ENCODE assay signal across 24 cellular contexts in genomic region chr16:84406006-84406963, GRCh38. TPM values are rescaled to one million over a fixed set of nuclear protein-coding genes. Genes with fewer than 3 reads are reported as not detected.
A peak's percentile ranks its signal among the peaks of the same experiment; 100 is the strongest.
DNase-seq lines count a peak whose midpoint lies in the region; ATAC-seq, FAIRE-seq and TF ChIP-seq lines count a peak whose summit lies in the region.
"Had no signal": no experiment of that assay in that cellular context is flagged by ENCODE, and none has a peak within 500 bp of the region (broad histone marks: within the 10 kb centered on the region; RNA-seq: fewer than 3 reads in every experiment).

No MANE protein-coding gene starts in this region.

- no peak overlapping the region for H2AFZ ChIP-seq in HepG2 (ENCODE audit: low read length)
- H2AFZ ChIP-seq: PC-9 had no signal

- H3K27ac Mint-ChIP-seq in chondrocyte (ENCODE audit: unreplicated experiment): no peak overlapping the region
- H3K27ac Mint-ChIP-seq: activated T-helper 2 cell treated with anti-CD3 and anti-CD28 coated beads, Interferon-gamma antibody, Interleukin-2, Interleukin-4, amounts not matched to agents 10 μg/mL and 5 μg/mL and 100 μg/mL, durations not matched to agents 14 hours and 24 hours and 36 hours; CD8-positive, alpha-beta T cell; effector memory CD8-positive, alpha-beta T cell; stimulated activated naive B cell treated with anti-CD40 and anti-IgM and Interleukin-4, amounts not matched to agents 10 μg/mL and 1 μg/mL and 100 μg/mL, for 72 hours had no signal

- H3K27me3 ChIP-seq in HepG2 (ENCODE audit: control insufficient read depth in 1 of 2, insufficient read depth in 2 of 2, low read length in 2 of 2): peaks cover 3 to 54% of the 10 kb centered on the region in 2 experiments; a peak in 4 of 5 replicates
- no peaks in the 10 kb centered on the region for H3K27me3 ChIP-seq in right lobe of liver
- H3K27me3 ChIP-seq: right atrium auricular region had no signal

- no peak for TF ChIP-seq RAD21 in HepG2 (CRISPR knock-in tag; IDR thresholded peaks at IDR 0.05)

- no peak for DNase-seq in HepG2 (ENCODE audit: low spot score)
- no peak for DNase-seq in right lobe of liver
- DNase-seq in chondrocyte (ENCODE audit: low spot score): peak; percentile 56
- peak; percentile 87 for DNase-seq in midbrain (lab: John Stamatoyannopoulos, UW)
- no peak for DNase-seq in activated CD4-positive, alpha-beta T cell treated with anti-CD3 and anti-CD28 coated beads, Interleukin-2, amount 50 U/mL, for 48 hours
- DNase-seq: CD8-positive, alpha-beta T cell; central memory CD4-positive, alpha-beta T cell; effector memory CD8-positive, alpha-beta T cell; H9; heart right ventricle; kidney; NCI-H1105; NCI-H774; PC-9; stimulated activated naive B cell treated with anti-CD40 and anti-IgM and Interleukin-4, amounts not matched to agents 10 μg/mL and 1 μg/mL and 100 μg/mL, for 72 hours; transverse colon had no signal

- in situ Hi-C loops in HepG2 (cut with HindIII; ENCODE audit: extremely low pct_ligation_motif_present, low pct_unique_long_range_greater_than_20kb): no loop called here

- POLR2A ChIA-PET in HepG2 (lab: Yijun Ruan, JAX): no interaction called here

- peaks cover 8% of the 10 kb centered on the region for H3K9me3 Mint-ChIP-seq in chondrocyte (ENCODE audit: low read depth)
- H3K9me3 Mint-ChIP-seq: activated T-helper 2 cell treated with anti-CD3 and anti-CD28 coated beads, Interferon-gamma antibody, Interleukin-2, Interleukin-4, amounts not matched to agents 10 μg/mL and 5 μg/mL and 100 μg/mL, durations not matched to agents 14 hours and 24 hours and 36 hours; CD8-positive, alpha-beta T cell; effector memory CD8-positive, alpha-beta T cell; H9; neural crest cell; stimulated activated naive B cell treated with anti-CD40 and anti-IgM and Interleukin-4, amounts not matched to agents 10 μg/mL and 1 μg/mL and 100 μg/mL, for 72 hours had no signal

- no peaks in the 10 kb centered on the region for H3K36me3 ChIP-seq in HepG2 (replicated peaks in 1 of 2; ENCODE audit: control insufficient read depth in 1 of 2, insufficient read depth in 2 of 2, low read length in 2 of 2)
- H3K36me3 ChIP-seq in right lobe of liver: no peaks in the 10 kb centered on the region
- H3K36me3 ChIP-seq: heart right ventricle, right atrium auricular region, SJSA1 had no signal

- intact Hi-C loops in HepG2 (cut with micrococcal nuclease; ENCODE audit: unreplicated experiment): no loop called here
- intact Hi-C loops in right lobe of liver (cut with DNase I): no loop called here

- H3K4me3 Mint-ChIP-seq in chondrocyte (ENCODE audit: unreplicated experiment): no peak overlapping the region
- H3K4me3 Mint-ChIP-seq: CD8-positive, alpha-beta T cell; effector memory CD8-positive, alpha-beta T cell; H9; neural crest cell; stimulated activated naive B cell treated with anti-CD40 and anti-IgM and Interleukin-4, amounts not matched to agents 10 μg/mL and 1 μg/mL and 100 μg/mL, for 72 hours had no signal

- no peaks in the 10 kb centered on the region for H3K36me3 Mint-ChIP-seq in chondrocyte (ENCODE audit: low read depth)
- H3K36me3 Mint-ChIP-seq: CD8-positive, alpha-beta T cell; stimulated activated naive B cell treated with anti-CD40 and anti-IgM and Interleukin-4, amounts not matched to agents 10 μg/mL and 1 μg/mL and 100 μg/mL, for 72 hours had no signal

- no peak for TF ChIP-seq CTCF in HepG2 (CRISPR knock-in tag; IDR thresholded peaks at IDR 0.05)
- TF ChIP-seq CTCF in right lobe of liver (IDR thresholded peaks at IDR 0.05): no peak
- no peak for TF ChIP-seq CTCF in chondrocyte (IDR thresholded peaks at IDR 0.05)

- H3K4me2 ChIP-seq in HepG2 (ENCODE audit: low read depth, low read length): no peak overlapping the region
- H3K4me2 ChIP-seq: PC-9 had no signal

- TF ChIP-seq POLR2A in HepG2 (IDR thresholded peaks at IDR 0.05; ENCODE audit: insufficient read depth in 1 of 2, low read depth in 2 of 2, low read length in 2 of 2) (no peak), right lobe of liver (IDR thresholded peaks at IDR 0.05) (no peak)

- no peak overlapping the region for H3K4me3 ChIP-seq in HepG2 (replicated peaks in 1 of 3; ENCODE audit: insufficient read depth in 1 of 3, low read depth in 2 of 3, low read length in 3 of 3)
- no peak overlapping the region for H3K4me3 ChIP-seq in right lobe of liver
- H3K4me3 ChIP-seq: heart right ventricle, PC-9, right atrium auricular region, SJSA1, transverse colon had no signal

- H3K4me1 ChIP-seq in HepG2 (ENCODE audit: insufficient read depth, low read length) (peaks cover 14% of the 10 kb centered on the region), right lobe of liver (no peaks in the 10 kb centered on the region)
- H3K4me1 ChIP-seq: right atrium auricular region, SJSA1, transverse colon had no signal

- H3K27me3 Mint-ChIP-seq in chondrocyte (ENCODE audit: low read depth): peaks cover 54% of the 10 kb centered on the region

- no peak for FAIRE-seq in HepG2 (lab: Jason Lieb, UNC)
- FAIRE-seq: kidney had no signal

- WGBS in HepG2 (ENCODE audit: low lambda C conversion rate): 51% methylated on average over 16 of the region's 16 CpGs
- WGBS in right lobe of liver (ENCODE audit: insufficient coverage, low coverage, low lambda C conversion rate, missing lambda C conversion rate): 72% methylated on average over 14 of the region's 16 CpGs

- no peak for TF ChIP-seq EP300 in HepG2 (IDR thresholded peaks at IDR 0.05; ENCODE audit: low read depth in 2 of 2, low read length in 2 of 2)
- no peak for TF ChIP-seq EP300 in HepG2 (CRISPR knock-in tag; IDR thresholded peaks at IDR 0.05; ENCODE audit: borderline replicate concordance)

- H4K20me1 ChIP-seq in HepG2 (ENCODE audit: insufficient read depth, low read length): no peaks in the 10 kb centered on the region

- no TSS peak for BruUV-seq in HepG2 (replicated peaks; lab: Mats Ljungman, UMichigan)

- no peaks in the 10 kb centered on the region for H3K79me2 ChIP-seq in HepG2 (ENCODE audit: insufficient read depth, low read length)

- ATAC-seq in HepG2 (no peak), right lobe of liver (no peak), HG03354 (IDR thresholded peaks at IDR 0.05; ENCODE audit: poor library complexity, severe bottlenecking, unreplicated experiment) (no peak), HG03439 (IDR thresholded peaks at IDR 0.05; ENCODE audit: unreplicated experiment) (no peak), HG02970 (IDR thresholded peaks at IDR 0.05; ENCODE audit: low FRiP score, unreplicated experiment) (no peak)
- ATAC-seq: CD8-positive, alpha-beta T cell; effector memory CD8-positive, alpha-beta T cell; heart right ventricle; stimulated activated naive B cell treated with anti-CD40 and anti-IgM and Interleukin-4, amounts not matched to agents 10 μg/mL and 1 μg/mL and 100 μg/mL, for 72 hours had no signal

- no peaks in the 10 kb centered on the region for H3K4me1 Mint-ChIP-seq in chondrocyte (ENCODE audit: low read depth)
- H3K4me1 Mint-ChIP-seq: H9; stimulated activated naive B cell treated with anti-CD40 and anti-IgM and Interleukin-4, amounts not matched to agents 10 μg/mL and 1 μg/mL and 100 μg/mL, for 72 hours had no signal

- H3K9me3 ChIP-seq in HepG2 (ENCODE audit: low read length) (no peaks in the 10 kb centered on the region), right lobe of liver (no peaks in the 10 kb centered on the region)
- H3K9me3 ChIP-seq: SJSA1, transverse colon had no signal

- CTCF ChIA-PET in HepG2 (lab: Yijun Ruan, JAX; ENCODE audit: low intra/inter-chr PET ratio, low total read pairs): no interaction called here

- H3K9ac ChIP-seq in HepG2 (ENCODE audit: insufficient read depth, low read depth, low read length): no peak overlapping the region

- H3K27ac ChIP-seq in HepG2 (ENCODE audit: extremely low read length, insufficient read depth, low read length): no peak overlapping the region
- no peak overlapping the region for H3K27ac ChIP-seq in right lobe of liver
- H3K27ac ChIP-seq: heart right ventricle, PC-9, right atrium auricular region, SJSA1, transverse colon had no signal

TF ChIP-seq in HepG2, 621 proteins besides CTCF, POLR2A, EP300 and RAD21 (continues in another document):
- TF ChIP-seq ZNF333 (CRISPR knock-in tag; IDR thresholded peaks at IDR 0.05; ENCODE audit: borderline replicate concordance): no peak
- TF ChIP-seq NFYB (CRISPR knock-in tag; IDR thresholded peaks at IDR 0.05): peak; percentile 37; the same call in 1 of the 2 replicates
- no peak for TF ChIP-seq MTF2 (CRISPR knock-in tag; IDR thresholded peaks at IDR 0.05; ENCODE audit: borderline replicate concordance)
- no peak for TF ChIP-seq ZNF251 (CRISPR knock-in tag; IDR thresholded peaks at IDR 0.05)

RNA-seq across cellular contexts. Expression of gene ATP2C2, which starts 37.9 kb away (rescaled TPM):
- not detected in 2 replicates for total RNA-seq in HepG2 (2016; rRNA removed; fragmentation: Illumina TruSeq; extraction: Trizol)
- not detected in 2 replicates for total RNA-seq in HepG2 (2016; cell fraction: cytosol; rRNA removed; fragmentation: Illumina TruSeq; extraction: Trizol; ENCODE audit: low read depth)
- total RNA-seq in HepG2 (2016; cell fraction: insoluble cytoplasmic fraction; rRNA removed; fragmentation: Illumina TruSeq; extraction: Trizol): not detected in 2 replicates
- not detected in 2 replicates for total RNA-seq in HepG2 (2016; cell fraction: membrane; rRNA removed; fragmentation: Illumina TruSeq; extraction: Trizol)
- total RNA-seq in HepG2 (2016; cell fraction: nucleus; rRNA removed; fragmentation: Illumina TruSeq; extraction: Trizol): not detected in 2 replicates
- polyA plus RNA-seq in HepG2 (2011; rRNA removed): 0.05 and 0.07 TPM in 2 replicates
- 0.04 and 0.06 TPM in 2 replicates for polyA plus RNA-seq in HepG2 (2011; cell fraction: cytosol; rRNA removed)
- polyA plus RNA-seq in HepG2 (2011; cell fraction: nucleus; rRNA removed): 0.29 and 0.54 TPM in 2 replicates
- polyA plus RNA-seq in HepG2 (2012): 0.12 and 0.41 TPM in 2 replicates
- not detected in 2 replicates for polyA plus RNA-seq in HepG2 (2016; cell fraction: cytosol; fragmentation: Illumina TruSeq; extraction: Trizol; ENCODE audit: low read depth)
- not detected in 2 replicates for polyA plus RNA-seq in HepG2 (2016; cell fraction: insoluble cytoplasmic fraction; fragmentation: Illumina TruSeq; extraction: Trizol; ENCODE audit: low read depth)
- polyA plus RNA-seq in HepG2 (2016; cell fraction: membrane; fragmentation: Illumina TruSeq; extraction: Trizol; ENCODE audit: low read depth): not detected in 2 replicates
- not detected in 2 replicates for polyA plus RNA-seq in HepG2 (2016; cell fraction: nucleus; fragmentation: Illumina TruSeq; extraction: Trizol; ENCODE audit: insufficient read depth, low read depth)
- polyA minus RNA-seq in HepG2 (2011; rRNA and poly(A)+ RNA removed; ENCODE audit: low replicate concordance): not detected in 2 replicates
- polyA minus RNA-seq in HepG2 (2011; cell fraction: cytosol; rRNA and poly(A)+ RNA removed): not detected in 2 replicates
- polyA minus RNA-seq in HepG2 (2011; cell fraction: nucleus; rRNA and poly(A)+ RNA removed): not detected in 2 replicates
- total RNA-seq in right lobe of liver: under 1 TPM in 4 of 6 experiments, not detected in 2; 0.18 to 0.51 (median 0.32) TPM
- not detected in 3 replicates for total RNA-seq in chondrocyte
- total RNA-seq: activated T-helper 2 cell treated with anti-CD3 and anti-CD28 coated beads, Interferon-gamma antibody, Interleukin-2, Interleukin-4, amounts not matched to agents 10 μg/mL and 5 μg/mL and 100 μg/mL, durations not matched to agents 14 hours and 24 hours and 36 hours; CD8-positive, alpha-beta T cell; fibroblast of lung; heart right ventricle; right atrium auricular region; SJSA1 had no signal
- polyA plus RNA-seq: fibroblast of lung had no signal

Comparison
In these comparisons a context has a peak if more than half of its experiments do, and no peak if none do; other contexts are left out.
1. DNase-seq: peak in chondrocyte (single experiment) and midbrain (single experiment); none in HepG2 (single experiment), right lobe of liver (0 of 3) and activated CD4-positive, alpha-beta T cell treated with anti-CD3 and anti-CD28 coated beads, Interleukin-2, amount 50 U/mL, for 48 hours (0 of 2).